In the genomic region with DNA sequence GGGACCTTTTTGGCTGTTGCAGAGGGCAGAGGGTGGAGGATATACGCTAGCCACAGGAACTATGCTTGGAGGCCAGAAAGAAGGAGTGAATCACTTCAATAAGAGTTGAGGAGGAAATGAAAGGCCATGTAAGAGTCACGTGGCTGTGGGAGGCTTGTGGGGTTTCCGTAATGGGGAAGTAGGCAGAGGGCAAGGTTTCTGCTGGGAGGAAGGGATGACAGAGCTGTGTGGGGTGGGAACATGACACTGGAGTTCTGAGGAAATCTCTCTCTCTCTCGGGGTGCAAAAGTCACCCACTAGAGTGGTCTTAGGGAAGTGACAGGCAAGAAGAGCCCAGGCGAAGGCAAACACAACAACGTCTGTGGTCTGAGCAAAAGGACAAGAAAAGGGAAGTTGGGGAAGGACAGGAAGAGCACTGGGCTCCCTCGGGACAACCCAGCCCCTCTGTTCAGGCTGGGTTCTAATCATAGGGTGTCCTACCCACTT, we compare ENCODE assay signal across 2 cellular contexts.
TF ChIP-seq lines count a peak whose summit lies in the region.

No MANE protein-coding gene starts in this region.

TF ChIP-seq in SK-N-SH, 30 proteins besides CTCF, POLR2A, EP300 and RAD21:
- no peak for TF ChIP-seq REST (IDR thresholded peaks at IDR 0.05; ENCODE audit: low read depth, low read length)
- TF ChIP-seq TCF12 (IDR thresholded peaks at IDR 0.05): no peak
- TF ChIP-seq NFIC (IDR thresholded peaks at IDR 0.05; ENCODE audit: borderline replicate concordance): no peak
- TF ChIP-seq, protein P1, sequence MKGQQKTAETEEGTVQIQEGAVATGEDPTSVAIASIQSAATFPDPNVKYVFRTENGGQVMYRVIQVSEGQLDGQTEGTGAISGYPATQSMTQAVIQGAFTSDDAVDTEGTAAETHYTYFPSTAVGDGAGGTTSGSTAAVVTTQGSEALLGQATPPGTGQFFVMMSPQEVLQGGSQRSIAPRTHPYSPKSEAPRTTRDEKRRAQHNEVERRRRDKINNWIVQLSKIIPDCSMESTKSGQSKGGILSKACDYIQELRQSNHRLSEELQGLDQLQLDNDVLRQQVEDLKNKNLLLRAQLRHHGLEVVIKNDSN (IDR thresholded peaks at IDR 0.05; ENCODE audit: borderline replicate concordance, low read depth): no peak
- no peak for TF ChIP-seq RXRA (IDR thresholded peaks at IDR 0.05; ENCODE audit: borderline replicate concordance, low read depth)
- TF ChIP-seq, protein P2, sequence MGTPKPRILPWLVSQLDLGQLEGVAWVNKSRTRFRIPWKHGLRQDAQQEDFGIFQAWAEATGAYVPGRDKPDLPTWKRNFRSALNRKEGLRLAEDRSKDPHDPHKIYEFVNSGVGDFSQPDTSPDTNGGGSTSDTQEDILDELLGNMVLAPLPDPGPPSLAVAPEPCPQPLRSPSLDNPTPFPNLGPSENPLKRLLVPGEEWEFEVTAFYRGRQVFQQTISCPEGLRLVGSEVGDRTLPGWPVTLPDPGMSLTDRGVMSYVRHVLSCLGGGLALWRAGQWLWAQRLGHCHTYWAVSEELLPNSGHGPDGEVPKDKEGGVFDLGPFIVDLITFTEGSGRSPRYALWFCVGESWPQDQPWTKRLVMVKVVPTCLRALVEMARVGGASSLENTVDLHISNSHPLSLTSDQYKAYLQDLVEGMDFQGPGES (IDR thresholded peaks at IDR 0.05; ENCODE audit: low read depth, low read length): no peak
- TF ChIP-seq ELF1 (IDR thresholded peaks at IDR 0.05): no peak

TF ChIP-seq in SK-N-SH treated with all-trans-retinoic acid at 6 μM for 48 hours, 23 proteins besides CTCF, POLR2A, EP300 and RAD21 (continued from another document):
- TF ChIP-seq CREB5 (CRISPR knock-in tag; IDR thresholded peaks at IDR 0.05; ENCODE audit: low read depth) (no peak), ISL1 (CRISPR knock-in tag; IDR thresholded peaks at IDR 0.05) (no peak), ZFP30 (CRISPR knock-in tag; IDR thresholded peaks at IDR 0.05) (no peak), POU6F1 (CRISPR knock-in tag; IDR thresholded peaks at IDR 0.05; ENCODE audit: borderline replicate concordance, low read depth) (no peak), ZFP3 (CRISPR knock-in tag; IDR thresholded peaks at IDR 0.05) (no peak), ZNF8 (CRISPR knock-in tag; IDR thresholded peaks at IDR 0.05) (no peak)
